Comparison of ENCODE assay signal across 8 cellular contexts in the genomic region with DNA sequence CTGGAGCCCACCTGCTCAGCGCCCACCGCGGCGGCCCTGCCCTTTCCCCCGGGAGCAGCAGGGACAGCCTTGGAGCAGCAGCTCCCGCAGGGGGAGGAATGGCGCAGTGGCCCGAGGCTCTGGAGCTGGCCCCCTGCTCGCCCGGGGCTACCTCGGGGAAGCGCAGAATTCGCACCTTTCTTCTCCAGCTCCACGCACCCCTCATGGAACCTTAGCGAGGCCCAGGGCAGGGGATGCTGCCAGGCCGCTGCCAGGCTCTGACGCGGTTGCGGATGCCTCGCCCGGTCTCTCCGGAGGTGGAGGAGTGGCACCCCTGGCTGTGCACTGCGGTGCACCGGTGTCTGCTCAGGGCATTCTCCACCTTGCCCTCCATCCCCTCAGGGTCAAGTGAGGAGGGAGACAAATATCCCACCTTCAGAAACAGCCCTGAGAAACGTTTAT.
DNase-seq lines count a peak whose midpoint lies in the region; TF ChIP-seq lines count a peak whose summit lies in the region.

No MANE protein-coding gene starts in this region.

- peak overlapping the region; percentile 77 to 87 (median 86) for H3K4me3 Mint-ChIP-seq in nephron

- H4K20me1 ChIP-seq in BLaER1 = peaks cover 44% of the 10 kb centered on the region

- H3K9ac ChIP-seq in BLaER1 = peak overlapping the region; percentile 86

- H3K36me3 Mint-ChIP-seq in nephron (ENCODE audit: low read depth) = no peaks in the 10 kb centered on the region

- no peak overlapping the region for H3K27ac Mint-ChIP-seq in nephron

- intact Hi-C loops in uterus (cut with DNase I; ENCODE audit: low total_unique reads) = no loop called here

- H3K4me2 ChIP-seq in BLaER1 = peak overlapping the region; percentile 85

- DNase-seq in HAP-1 (ENCODE audit: low spot score in 2 of 2) (no peak), hippocampal formation (lab: John Stamatoyannopoulos, UW) (no peak), uterus (no peak), NCI-H187 (lab: John Stamatoyannopoulos, UW) (no peak), C1 segment of cervical spinal cord (lab: John Stamatoyannopoulos, UW) (no peak)
- DNase-seq in effector memory CD4-positive, alpha-beta T cell = no peak

- no peak for TF ChIP-seq CTCF in nephron (IDR thresholded peaks at IDR 0.05; ENCODE audit: unreplicated experiment in 3 of 3)
- TF ChIP-seq CTCF in uterus (IDR thresholded peaks at IDR 0.05) = no peak

- H3K27me3 ChIP-seq in BLaER1 = no peaks in the 10 kb centered on the region
- H3K27me3 ChIP-seq in HAP-1 (ENCODE audit: low read depth) = no peaks in the 10 kb centered on the region
- H3K27me3 ChIP-seq in effector memory CD4-positive, alpha-beta T cell (replicated peaks; ENCODE audit: control insufficient read depth, insufficient read depth, low read length, poor library complexity, severe bottlenecking) = no peaks in the 10 kb centered on the region
- no peaks in the 10 kb centered on the region for H3K27me3 ChIP-seq in uterus

- H3K4me3 ChIP-seq in BLaER1 (peak overlapping the region; percentile 80), HAP-1 (peak overlapping the region; percentile 47), uterus (no peak overlapping the region)
- peak overlapping the region; percentile 92 for H3K4me3 ChIP-seq in effector memory CD4-positive, alpha-beta T cell (ENCODE audit: insufficient read depth, low read depth, low read length, poor library complexity, severe bottlenecking)

- no peaks in the 10 kb centered on the region for H3K9me3 ChIP-seq in BLaER1
- H3K9me3 ChIP-seq in HAP-1 = no peaks in the 10 kb centered on the region
- H3K9me3 ChIP-seq in effector memory CD4-positive, alpha-beta T cell (ENCODE audit: control insufficient read depth, low read length) = no peaks in the 10 kb centered on the region
- H3K9me3 ChIP-seq in uterus = no peaks in the 10 kb centered on the region

- no peak for TF ChIP-seq POLR2A in uterus (IDR thresholded peaks at IDR 0.05)

- H3K4me1 ChIP-seq in BLaER1 = peaks cover 95% of the 10 kb centered on the region
- H3K4me1 ChIP-seq in HAP-1 = no peaks in the 10 kb centered on the region
- peaks cover 3% of the 10 kb centered on the region for H3K4me1 ChIP-seq in effector memory CD4-positive, alpha-beta T cell (ENCODE audit: control insufficient read depth, insufficient read depth, low read length, poor library complexity, severe bottlenecking)
- H3K4me1 ChIP-seq in uterus = peaks cover 0 to 5% of the 10 kb centered on the region in 2 donors

- peaks cover 44% of the 10 kb centered on the region for H3K36me3 ChIP-seq in BLaER1
- H3K36me3 ChIP-seq in HAP-1 (replicated peaks) = no peaks in the 10 kb centered on the region
- no peaks in the 10 kb centered on the region for H3K36me3 ChIP-seq in effector memory CD4-positive, alpha-beta T cell (ENCODE audit: control insufficient read depth, insufficient read depth, low read length)
- H3K36me3 ChIP-seq in uterus = no peaks in the 10 kb centered on the region

- in situ Hi-C loops in HAP-1 (cut with MboI; ENCODE audit: low sequenced_read_pairs) = no loop called here

- no peaks in the 10 kb centered on the region for H3K9me3 Mint-ChIP-seq in nephron

- H3K27me3 Mint-ChIP-seq in nephron (ENCODE audit: low read depth) = peaks cover 47% of the 10 kb centered on the region

- H3K27ac ChIP-seq in BLaER1 = peak overlapping the region; percentile 95
- peak overlapping the region; percentile 73 for H3K27ac ChIP-seq in effector memory CD4-positive, alpha-beta T cell (ENCODE audit: insufficient read depth, low read length, poor library complexity, severe bottlenecking)
- H3K27ac ChIP-seq in uterus = no peak overlapping the region

- H3K4me1 Mint-ChIP-seq in nephron = peaks cover 5% of the 10 kb centered on the region

Comparison
In these comparisons a context has a peak if more than half of its experiments do, and no peak if none do; other contexts are left out.
1. H3K27ac ChIP-seq: peak in BLaER1 (single experiment) and effector memory CD4-positive, alpha-beta T cell (single experiment); none in uterus (0 of 2).
2. H3K4me3 ChIP-seq: peak in BLaER1 (single experiment), HAP-1 (single experiment) and effector memory CD4-positive, alpha-beta T cell (single experiment); none in uterus (0 of 2).